12 cellular contexts compared by ENCODE assay signal in the genomic region with DNA sequence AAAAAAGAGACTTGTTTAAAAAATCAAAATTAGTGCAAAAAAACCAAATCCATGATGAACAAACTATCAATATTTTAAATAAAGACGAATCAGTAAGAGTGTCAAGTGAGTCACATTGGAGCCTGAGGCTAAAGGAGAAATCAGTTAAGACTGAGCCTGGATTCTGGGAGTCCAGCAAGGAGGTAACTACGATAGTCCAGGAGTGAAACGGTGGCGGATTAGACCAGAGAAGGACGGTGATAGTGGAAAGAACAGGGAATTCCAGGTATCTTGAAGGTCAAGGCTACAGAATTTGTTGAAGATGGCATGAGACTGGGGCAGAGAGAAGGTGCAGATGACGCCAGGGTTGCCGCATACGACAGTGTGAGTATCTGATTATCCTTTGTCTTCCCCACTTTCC. TPM values are rescaled to one million over a fixed set of nuclear protein-coding genes. Genes with fewer than 3 reads are reported as not detected.
DNase-seq lines count a peak whose midpoint lies in the region; ATAC-seq, FAIRE-seq and TF ChIP-seq lines count a peak whose summit lies in the region.
"Had no signal": no experiment of that assay in that cellular context is flagged by ENCODE, and none has a peak within 500 bp of the region (broad histone marks: within the 10 kb centered on the region; RNA-seq: fewer than 3 reads in every experiment).

No MANE protein-coding gene starts in this region.

- no peaks in the 10 kb centered on the region for H3K79me2 ChIP-seq in HCT116 (ENCODE audit: insufficient read depth, low read length)
- H3K79me2 ChIP-seq in parathyroid adenoma = no peaks in the 10 kb centered on the region

- no peak for TF ChIP-seq RAD21 in HCT116 (IDR thresholded peaks at IDR 0.05; ENCODE audit: low read depth)

- intact Hi-C loops in HCT116 (cut with micrococcal nuclease) = loop anchor here (1.0 to 2.0 kb wide), 2 partner anchors 20 to 112 kb away; no protein-coding TSS in a partner anchor

- no peaks in the 10 kb centered on the region for H3K36me3 Mint-ChIP-seq in activated naive CD8-positive, alpha-beta T cell treated with anti-CD3 and anti-CD28 coated beads for 36 hours

- H3K9me2 ChIP-seq in HCT116 (ENCODE audit: insufficient read depth) = no peaks in the 10 kb centered on the region

- CTCF ChIA-PET in HCT116 (lab: Charles Lee) = interaction anchor here (0.6 to 2.5 kb wide), 22 partner anchors 8 to 259 kb away, joined by 3 to 19 read pairs (median 4); no protein-coding TSS in a partner anchor

- peaks cover 7% of the 10 kb centered on the region for H3K4me1 Mint-ChIP-seq in activated naive CD8-positive, alpha-beta T cell treated with anti-CD3 and anti-CD28 coated beads for 36 hours

- no peaks in the 10 kb centered on the region for H4K20me1 ChIP-seq in HCT116 (ENCODE audit: insufficient read depth)

- TF ChIP-seq POLR2A in HCT116 (IDR thresholded peaks at IDR 0.05; ENCODE audit: borderline replicate concordance, extremely low read depth, insufficient read depth, insufficient read length) = no peak

- no peak overlapping the region for H3K4me3 Mint-ChIP-seq in activated naive CD8-positive, alpha-beta T cell treated with anti-CD3 and anti-CD28 coated beads for 36 hours
- H3K4me3 Mint-ChIP-seq: activated CD4-positive, alpha-beta T cell treated with anti-CD3 and anti-CD28 coated beads for 36 hours had no signal

- ATAC-seq in HCT116 = peak; percentile 35; the same call in 1 of the 2 replicates

- peak overlapping the region; percentile 93 for H2AFZ ChIP-seq in HCT116 (ENCODE audit: low read depth, low read length, poor library complexity, severe bottlenecking)
- peak overlapping the region; percentile 72 for H2AFZ ChIP-seq in parathyroid adenoma

- peaks cover 11% of the 10 kb centered on the region for H3K27me3 Mint-ChIP-seq in activated naive CD8-positive, alpha-beta T cell treated with anti-CD3 and anti-CD28 coated beads for 36 hours
- H3K27me3 Mint-ChIP-seq: activated CD4-positive, alpha-beta T cell treated with anti-CD3 and anti-CD28 coated beads for 36 hours had no signal

- BruUV-seq in HCT116 (replicated peaks; lab: Mats Ljungman, UMichigan) = no TSS peak

- H3K9me3 ChIP-seq in HCT116 (ENCODE audit: control insufficient read depth in 1 of 2, insufficient read depth in 1 of 2, low read depth in 1 of 2, low read length in 2 of 2) (no peaks in the 10 kb centered on the region), parathyroid adenoma (ENCODE audit: control insufficient read depth, low read length) (no peaks in the 10 kb centered on the region)

- no peak overlapping the region for H3K27ac Mint-ChIP-seq in activated naive CD8-positive, alpha-beta T cell treated with anti-CD3 and anti-CD28 coated beads for 36 hours
- H3K27ac Mint-ChIP-seq: activated CD4-positive, alpha-beta T cell treated with anti-CD3 and anti-CD28 coated beads for 36 hours had no signal

- no peaks in the 10 kb centered on the region for H3K9me3 Mint-ChIP-seq in activated naive CD8-positive, alpha-beta T cell treated with anti-CD3 and anti-CD28 coated beads for 36 hours

- RAD21 ChIA-PET in HCT116 (lab: Charles Lee; ENCODE audit: low non-redundant PET in 1 of 2, low total read pairs in 2 of 2, uncharacterized antibody in 2 of 2, unreplicated experiment in 2 of 2) = interaction anchor here (0.7 to 1.4 kb wide), 3 partner anchors 116 to 416 kb away, joined by 3 read pairs; no protein-coding TSS in a partner anchor

- FAIRE-seq in bronchial epithelial cell (lab: Jason Lieb, UNC) = peak; percentile 23
- FAIRE-seq: colon had no signal

- H3K4me1 ChIP-seq in HCT116 (ENCODE audit: control insufficient read depth in 1 of 2, insufficient read depth in 2 of 2, low read length in 2 of 2) (peaks cover 4 to 11% of the 10 kb centered on the region in 2 experiments; a peak in 3 of 4 replicates), parathyroid adenoma (no peaks in the 10 kb centered on the region)

- no peak for DNase-seq in HCT116 (ENCODE audit: low read depth, low spot score)
- DNase-seq in RPMI7951 (ENCODE audit: low read depth) = peak; percentile 49
- DNase-seq in bronchial epithelial cell (ENCODE audit: low read depth) = peak; percentile 46
- no peak for DNase-seq in activated naive CD8-positive, alpha-beta T cell treated with anti-CD3 and anti-CD28 coated beads for 36 hours
- DNase-seq in NCI-H1694 treated with DMSO at 0.1 percent for 48 hours (lab: John Stamatoyannopoulos, UW) = no peak
- DNase-seq in NCI-H2196 (lab: John Stamatoyannopoulos, UW; ENCODE audit: unreplicated experiment) = no peak
- DNase-seq in stimulated activated CD4-positive, alpha-beta T cell treated with anti-CD3 and anti-CD28 coated beads, Interleukin-4, amount 100 ng/mL, for 1 hour = no peak
- DNase-seq: NCI-H1436 treated with DMSO at 0.1 percent for 48 hours had no signal

- no peaks in the 10 kb centered on the region for H3K27me3 ChIP-seq in HCT116 (ENCODE audit: insufficient read depth, low read length)
- H3K27me3 ChIP-seq in bronchial epithelial cell (ENCODE audit: control insufficient read depth, insufficient read depth, low read length) = no peaks in the 10 kb centered on the region
- no peaks in the 10 kb centered on the region for H3K27me3 ChIP-seq in parathyroid adenoma (ENCODE audit: control insufficient read depth, insufficient read depth, low read length)

- TF ChIP-seq CTCF in HCT116 (IDR thresholded peaks at IDR 0.05 in 2 of 3, conservative IDR thresholded peaks at IDR 0.05 in 1 of 3; ENCODE audit: borderline replicate concordance in 1 of 3, insufficient read depth in 1 of 3, low read depth in 2 of 3, low read length in 2 of 3) (no peak), bronchial epithelial cell (IDR thresholded peaks at IDR 0.05; ENCODE audit: insufficient read depth, low read length, severe bottlenecking) (no peak), parathyroid adenoma (IDR thresholded peaks at IDR 0.05) (no peak)

- H3K27ac ChIP-seq in HCT116 (ENCODE audit: low read depth, low read length) (no peak overlapping the region), parathyroid adenoma (no peak overlapping the region)

- H3K9ac ChIP-seq in HCT116 (ENCODE audit: low read length) = 0 out of 2 replicates have a peak overlapping the region, but pooled peaks have one; percentile 14
- H3K9ac ChIP-seq in parathyroid adenoma = no peak overlapping the region

- peak overlapping the region in 1 of 2 experiments; percentile 10; a peak in 1 of 4 replicates for H3K4me3 ChIP-seq in HCT116 (replicated peaks in 1 of 2; ENCODE audit: low read depth in 1 of 2, low read length in 2 of 2)
- no peak overlapping the region for H3K4me3 ChIP-seq in bronchial epithelial cell (ENCODE audit: low read depth, low read length)
- H3K4me3 ChIP-seq in parathyroid adenoma (ENCODE audit: low read depth, low read length) = no peak overlapping the region

- H3K36me3 ChIP-seq in HCT116 (ENCODE audit: control insufficient read depth in 1 of 2, insufficient read depth in 2 of 2, low read length in 2 of 2) = no peaks in the 10 kb centered on the region
- H3K36me3 ChIP-seq in bronchial epithelial cell (ENCODE audit: control insufficient read depth, insufficient read depth, low read length) = no peaks in the 10 kb centered on the region
- H3K36me3 ChIP-seq in parathyroid adenoma (ENCODE audit: control insufficient read depth, insufficient read depth, low read length) = no peaks in the 10 kb centered on the region

- POLR2A ChIA-PET in HCT116 (lab: Charles Lee) = interaction anchor here (0.6 to 1.0 kb wide), 3 partner anchors 8 to 232 kb away, joined by 3 to 4 read pairs (median 3); no protein-coding TSS in a partner anchor

- H3K4me2 ChIP-seq in HCT116 (ENCODE audit: low read length) (peak overlapping the region; percentile 65), parathyroid adenoma (ENCODE audit: low read length) (peak overlapping the region; percentile 2)

TF ChIP-seq in HCT116, 20 proteins besides CTCF, POLR2A, EP300 and RAD21:
- no peak for TF ChIP-seq FOSL1 (IDR thresholded peaks at IDR 0.05; ENCODE audit: low read depth)
- TF ChIP-seq, protein P1, sequence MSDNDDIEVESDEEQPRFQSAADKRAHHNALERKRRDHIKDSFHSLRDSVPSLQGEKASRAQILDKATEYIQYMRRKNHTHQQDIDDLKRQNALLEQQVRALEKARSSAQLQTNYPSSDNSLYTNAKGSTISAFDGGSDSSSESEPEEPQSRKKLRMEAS (IDR thresholded peaks at IDR 0.05) = no peak

RNA-seq across cellular contexts. Expression of gene NPAS1, which starts 7.0 kb away (rescaled TPM):
- total RNA-seq in HCT116 (2021; ENCODE audit: unreplicated experiment) = 4.6 TPM
- 2.6 and 2.9 TPM in 2 replicates for polyA plus RNA-seq in HCT116 (2012)
- total RNA-seq in RPMI7951 (2014; rRNA removed; shearing (Covaris generic)) = not detected in 2 replicates
- 0.26 and 0.64 TPM in 2 replicates for total RNA-seq in bronchial epithelial cell
- total RNA-seq in activated naive CD8-positive, alpha-beta T cell treated with anti-CD3 and anti-CD28 coated beads for 36 hours = under 1 TPM; 0.52 to 0.91 TPM
- total RNA-seq: Right ventricle myocardium inferior had no signal

RNA-seq across cellular contexts. Expression of gene TMEM160, which starts 35.8 kb away (rescaled TPM):
- total RNA-seq in HCT116 (2021; ENCODE audit: unreplicated experiment) = 49.4 TPM
- 29.9 and 30.8 TPM in 2 replicates for polyA plus RNA-seq in HCT116 (2012)
- total RNA-seq in RPMI7951 (2014; rRNA removed; shearing (Covaris generic)) = 49.0 and 61.2 TPM in 2 replicates
- 20.5 and 23.9 TPM in 2 replicates for total RNA-seq in bronchial epithelial cell
- 10 to 100 TPM; 48.9 to 49.2 TPM for total RNA-seq in activated naive CD8-positive, alpha-beta T cell treated with anti-CD3 and anti-CD28 coated beads for 36 hours

Comparison
In these comparisons a context has a peak if more than half of its experiments do, and no peak if none do; other contexts are left out.
1. DNase-seq: peak in RPMI7951 (single experiment) and bronchial epithelial cell (single experiment); none in HCT116 (single experiment), activated naive CD8-positive, alpha-beta T cell treated with anti-CD3 and anti-CD28 coated beads for 36 hours (single experiment), NCI-H1694 treated with DMSO at 0.1 percent for 48 hours (single experiment), NCI-H2196 (single experiment) and stimulated activated CD4-positive, alpha-beta T cell treated with anti-CD3 and anti-CD28 coated beads, Interleukin-4, amount 100 ng/mL, for 1 hour (single experiment).